Comparison of ENCODE assay signal across 28 cellular contexts in the genomic region with DNA sequence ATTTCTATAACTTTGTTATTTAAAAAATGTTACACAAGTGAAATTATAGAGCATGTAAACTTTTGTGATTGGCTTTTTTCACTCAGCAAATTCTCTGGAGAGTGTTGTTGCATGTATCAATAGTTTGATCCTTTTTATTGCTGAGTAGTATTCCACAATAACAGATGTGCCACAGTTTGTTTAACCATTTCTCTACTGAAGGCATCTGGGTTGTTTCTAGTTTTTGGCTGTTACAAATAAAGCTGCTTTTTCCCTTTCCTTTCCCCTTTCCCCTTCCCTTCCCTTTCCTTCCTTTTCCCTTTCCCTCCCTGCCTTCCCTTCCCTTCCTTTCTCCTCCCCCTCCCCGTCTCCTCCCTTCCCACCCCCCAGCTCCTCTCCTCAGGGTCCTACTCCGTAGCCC. TPM values are rescaled to one million over a fixed set of nuclear protein-coding genes. Genes with fewer than 3 reads are reported as not detected.
"Had no signal": no experiment of that assay in that cellular context is flagged by ENCODE, and none has a peak within 500 bp of the region (broad histone marks: within the 10 kb centered on the region; RNA-seq: fewer than 3 reads in every experiment).

No MANE protein-coding gene starts in this region.

- H3K4me1 ChIP-seq: colonic mucosa, esophagus squamous epithelium, gastrocnemius medialis, heart right ventricle, left lung, lower lobe of right lung had no signal

- H3K4me3 Mint-ChIP-seq: dendritic cell treated with granulocyte-macrophage colony-stimulating factor and Interleukin-4, amounts not matched to agents 40 ng/mL and 50 ng/mL, for 4 days; effector memory CD8-positive, alpha-beta T cell; endodermal cell; mesothelial cell of epicardium had no signal

- H3K36me3 ChIP-seq: colonic mucosa, gastrocnemius medialis, heart right ventricle, left lung, lower lobe of right lung had no signal

- H3K9me3 Mint-ChIP-seq: dendritic cell treated with granulocyte-macrophage colony-stimulating factor and Interleukin-4, amounts not matched to agents 40 ng/mL and 50 ng/mL, for 4 days; effector memory CD8-positive, alpha-beta T cell; mesothelial cell of epicardium had no signal

- ATAC-seq: effector memory CD8-positive, alpha-beta T cell; esophagus mucosa; gastrocnemius medialis; heart right ventricle; left cardiac atrium; left lung; left ventricle myocardium superior; lower lobe of right lung; mucosa of descending colon had no signal

- H3K4me3 ChIP-seq: colonic mucosa, esophagus squamous epithelium, gastrocnemius medialis, heart right ventricle, left lung, lower lobe of right lung, mucosa of descending colon had no signal

- H3K27ac ChIP-seq: colonic mucosa, epithelial cell of prostate, esophagus squamous epithelium, gastrocnemius medialis, heart right ventricle, left lung, lower lobe of right lung had no signal

- FAIRE-seq: endometrium, islet of Langerhans, keratinocyte had no signal

- H3K9me3 ChIP-seq: colonic mucosa, esophagus squamous epithelium, gastrocnemius medialis, heart right ventricle, left lung, lower lobe of right lung, mucosa of descending colon had no signal

- DNase-seq: colonic mucosa; cortex of kidney; effector CD8-positive, alpha-beta T cell; effector memory CD8-positive, alpha-beta T cell; endodermal cell; erythroblast; esophagus squamous epithelium; foreskin fibroblast; foreskin melanocyte; gastrocnemius medialis; glutamatergic neuron; head of caudate nucleus; heart right ventricle; hippocampal formation; left cardiac atrium; left lung; left ventricle myocardium superior; lower lobe of right lung; mesenchymal stem cell; mucosa of descending colon had no signal

- H3K27me3 ChIP-seq: colonic mucosa, esophagus squamous epithelium, gastrocnemius medialis, heart right ventricle, left lung had no signal

- H3K27ac Mint-ChIP-seq: dendritic cell treated with granulocyte-macrophage colony-stimulating factor and Interleukin-4, amounts not matched to agents 40 ng/mL and 50 ng/mL, for 4 days; effector memory CD8-positive, alpha-beta T cell; endodermal cell; mesothelial cell of epicardium had no signal

RNA-seq across cellular contexts. Expression of gene CGN, which starts 44.9 kb away (rescaled TPM):
- total RNA-seq: myocyte had no signal
